Comparison of ENCODE assay signal across 30 cellular contexts in genomic region chr2:218802595-218802994, GRCh38. TPM values are rescaled to one million over a fixed set of nuclear protein-coding genes. Genes with fewer than 3 reads are reported as not detected.
DNase-seq lines count a peak whose midpoint lies in the region; ATAC-seq, FAIRE-seq and TF ChIP-seq lines count a peak whose summit lies in the region.
"Had no signal": no experiment of that assay in that cellular context is flagged by ENCODE, and none has a peak within 500 bp of the region (broad histone marks: within the 10 kb centered on the region; RNA-seq: fewer than 3 reads in every experiment).

No MANE protein-coding gene starts in this region.

- no peak overlapping the region for H3K18ac ChIP-seq in mesendoderm (ENCODE audit: low read length)

- intact Hi-C loops in CD4-positive, alpha-beta T cell (cut with DNase I, micrococcal nuclease), result no loop called here
- intact Hi-C loops in GM12878 (cut with micrococcal nuclease; ENCODE audit: unreplicated experiment), result no loop called here

- peaks cover 48% of the 10 kb centered on the region for H3K27me3 Mint-ChIP-seq in CD4-positive, alpha-beta T cell

- no peaks in the 10 kb centered on the region for H3K36me3 Mint-ChIP-seq in CD4-positive, alpha-beta T cell (ENCODE audit: low read depth)

- H3K79me2 ChIP-seq in GM12878 (ENCODE audit: control insufficient read depth, insufficient read depth, low read length), result no peaks in the 10 kb centered on the region
- no peaks in the 10 kb centered on the region for H3K79me2 ChIP-seq in mesendoderm (ENCODE audit: control insufficient read depth, insufficient read depth, low read length)

- peaks cover 12% of the 10 kb centered on the region for H3K9me3 ChIP-seq in CD4-positive, alpha-beta T cell (ENCODE audit: control insufficient read depth, low read length)
- H3K9me3 ChIP-seq in GM12878 (replicated peaks; ENCODE audit: control insufficient read depth, insufficient read depth, low read length), result no peaks in the 10 kb centered on the region; the same call in none of the 3 replicates
- H3K9me3 ChIP-seq: uterus had no signal

- no peak overlapping the region for H2AK5ac ChIP-seq in mesendoderm (ENCODE audit: low read length)

- peaks cover 2% of the 10 kb centered on the region for H3K9me3 Mint-ChIP-seq in CD4-positive, alpha-beta T cell

- no peak overlapping the region for H3K4ac ChIP-seq in mesendoderm (ENCODE audit: low read depth, low read length)

- H2BK120ac ChIP-seq in mesendoderm (ENCODE audit: low read depth, low read length), result no peak overlapping the region

- no peak overlapping the region for H3K27ac Mint-ChIP-seq in CD4-positive, alpha-beta T cell
- H3K27ac Mint-ChIP-seq: dendritic cell treated with granulocyte-macrophage colony-stimulating factor and Interleukin-4, amounts not matched to agents 40 ng/mL and 50 ng/mL, for 4 days; nephron had no signal

- peaks cover 5% of the 10 kb centered on the region for H3K4me1 Mint-ChIP-seq in CD4-positive, alpha-beta T cell (ENCODE audit: low read depth)

- in situ Hi-C loops in GM12878 (cut with MboI), result no loop called here

- DNase-seq in CD4-positive, alpha-beta T cell, result no peak
- DNase-seq in GM18507 (ENCODE audit: extremely low spot score, insufficient read length, low read depth) (no peak), GM12878 (ENCODE audit: low read depth, low spot score) (peak; percentile 7), mesendoderm (no peak), anterior cingulate cortex (lab: John Stamatoyannopoulos, UW) (no peak)
- DNase-seq: activated CD4-positive, alpha-beta T cell treated with anti-CD3 and anti-CD28 coated beads for 48 hours; activated naive CD4-positive, alpha-beta T cell treated with Interleukin-2 at 50 U/mL for 16 hours; activated T-cell treated with anti-CD3 and anti-CD28 coated beads, Interleukin-2, amount 50 U/mL, for 48 hours; amygdala; glutamatergic neuron; GM23248; KG1; NCI-H1436 treated with DMSO at 0.1 percent for 48 hours; NCI-H69; right cardiac atrium; stimulated activated CD4-positive, alpha-beta T cell treated with anti-CD3 and anti-CD28 coated beads, Interleukin-12 subunit alpha, Interleukin-12 subunit beta, amount 100 ng/mL, for 4 hours; stimulated activated CD4-positive, alpha-beta T cell treated with anti-CD3 and anti-CD28 coated beads, Interleukin-4, amount 100 ng/mL, for 24 hours; uterus had no signal

- no peaks in the 10 kb centered on the region for H3K79me1 ChIP-seq in mesendoderm (ENCODE audit: low read length)

- CTCF ChIA-PET in CD4-positive, alpha-beta T cell (lab: Charles Lee), result no interaction called here
- CTCF ChIA-PET in GM12878 (lab: Yijun Ruan, JAX), result interaction anchor here (0.9 kb wide), 1 partner anchor 13 kb away, joined by 3 read pairs; no protein-coding TSS in a partner anchor

- TF ChIP-seq RAD21 in GM12878 (IDR thresholded peaks at IDR 0.05; ENCODE audit: insufficient read depth, low read depth, low read length), result no peak

- no peak overlapping the region for H3K4me3 ChIP-seq in GM12878
- H3K4me3 ChIP-seq in mesendoderm (ENCODE audit: low read length), result no peak overlapping the region
- H3K4me3 ChIP-seq: GM23248, uterus had no signal

- TF ChIP-seq CTCF in CD4-positive, alpha-beta T cell (IDR thresholded peaks at IDR 0.05), result no peak
- TF ChIP-seq CTCF in GM12878 (IDR thresholded peaks at IDR 0.05 in 2 of 3, conservative IDR thresholded peaks at IDR 0.05 in 1 of 3; ENCODE audit: control insufficient read depth in 2 of 3, extremely low read depth in 1 of 3, insufficient read depth in 1 of 3, low read depth in 3 of 3, low read length in 3 of 3), result no peak

- no peak overlapping the region for H2AFZ ChIP-seq in GM12878 (ENCODE audit: control insufficient read depth, low read depth, low read length)
- H2AFZ ChIP-seq: GM23248 had no signal

- H4K8ac ChIP-seq in mesendoderm (ENCODE audit: low read depth, low read length), result no peak overlapping the region

- ATAC-seq in CD4-positive, alpha-beta T cell (ENCODE audit: poor library complexity), result peak; percentile 41
- ATAC-seq in GM12878, result no peak
- ATAC-seq in HG02938 (IDR thresholded peaks at IDR 0.05; ENCODE audit: unreplicated experiment), result no peak
- no peak for ATAC-seq in GM18861 (IDR thresholded peaks at IDR 0.05; ENCODE audit: unreplicated experiment)
- no peak for ATAC-seq in HG03342 (IDR thresholded peaks at IDR 0.05; ENCODE audit: unreplicated experiment)
- ATAC-seq: right cardiac atrium had no signal

- H2BK15ac ChIP-seq in mesendoderm (replicated peaks; ENCODE audit: low read depth), result peak overlapping the region; percentile 57

- no peak overlapping the region for H3K27ac ChIP-seq in CD4-positive, alpha-beta T cell (ENCODE audit: low read depth, low read length)
- no peak overlapping the region for H3K27ac ChIP-seq in GM12878 (ENCODE audit: control insufficient read depth, insufficient read depth)
- no peak overlapping the region for H3K27ac ChIP-seq in mesendoderm (ENCODE audit: low read depth, low read length)
- H3K27ac ChIP-seq: C4-2B, GM23248, RWPE1, uterus had no signal

- POLR2A ChIA-PET in CD4-positive, alpha-beta T cell (lab: Charles Lee), result no interaction called here
- POLR2A ChIA-PET in GM12878 (lab: Charles Lee), result no interaction called here

- H3K27me3 ChIP-seq in CD4-positive, alpha-beta T cell (ENCODE audit: control insufficient read depth, insufficient read depth, low read length), result peaks cover 24% of the 10 kb centered on the region
- peaks cover 0 to 2% of the 10 kb centered on the region in 2 experiments; a peak in 2 of 4 replicates for H3K27me3 ChIP-seq in GM12878 (replicated peaks in 1 of 2; ENCODE audit: control insufficient read depth in 2 of 2, insufficient read depth in 2 of 2, low read length in 1 of 2)
- H3K27me3 ChIP-seq in mesendoderm (ENCODE audit: insufficient read depth, low read length, poor library complexity), result no peaks in the 10 kb centered on the region
- H3K27me3 ChIP-seq: uterus had no signal

- no peak overlapping the region for H4K5ac ChIP-seq in mesendoderm (ENCODE audit: low read length)

- FAIRE-seq in GM18507 (lab: Jason Lieb, UNC) (peak; percentile 35), GM12878 (lab: Jason Lieb, UNC) (no peak)

- no peak for TF ChIP-seq POLR2A in GM12878 (IDR thresholded peaks at IDR 0.05; ENCODE audit: low read depth, low read length)

- no peak for TF ChIP-seq EP300 in GM12878 (IDR thresholded peaks at IDR 0.05; ENCODE audit: borderline replicate concordance in 1 of 2, control insufficient read depth in 1 of 2, low read depth in 2 of 2, low read length in 2 of 2)

- RAD21 ChIA-PET in GM12878 (lab: Charles Lee; ENCODE audit: unreplicated experiment), result no interaction called here

- H4K20me1 ChIP-seq in GM12878 (ENCODE audit: control insufficient read depth, insufficient read depth), result no peaks in the 10 kb centered on the region

- no peak overlapping the region for H3K56ac ChIP-seq in mesendoderm (ENCODE audit: low read length)

- no TSS peak for BruUV-seq in GM12878 (replicated peaks; lab: Mats Ljungman, UMichigan)

- no peak overlapping the region for H3K4me3 Mint-ChIP-seq in CD4-positive, alpha-beta T cell
- H3K4me3 Mint-ChIP-seq: dendritic cell treated with granulocyte-macrophage colony-stimulating factor and Interleukin-4, amounts not matched to agents 40 ng/mL and 50 ng/mL, for 4 days; nephron had no signal

- no peak overlapping the region for H3K23ac ChIP-seq in mesendoderm (ENCODE audit: low read length)

- H3K36me3 ChIP-seq in GM12878 (ENCODE audit: control insufficient read depth in 2 of 2, insufficient read depth in 2 of 2, low read length in 1 of 2) (no peaks in the 10 kb centered on the region), mesendoderm (ENCODE audit: control insufficient read depth, insufficient read depth, low read length) (no peaks in the 10 kb centered on the region)
- H3K36me3 ChIP-seq: uterus had no signal

- no peaks in the 10 kb centered on the region for H3K4me1 ChIP-seq in GM12878 (ENCODE audit: control insufficient read depth, insufficient read depth, low read length)
- H3K4me1 ChIP-seq in mesendoderm (ENCODE audit: control insufficient read depth, low read depth, low read length), result peaks cover 8% of the 10 kb centered on the region

- H3K4me2 ChIP-seq in GM12878 (ENCODE audit: control insufficient read depth, insufficient read depth) (no peak overlapping the region), mesendoderm (ENCODE audit: low read length) (no peak overlapping the region)

- H3K9ac ChIP-seq in GM12878 (ENCODE audit: control insufficient read depth, insufficient read depth, low read length), result no peak overlapping the region
- H3K9ac ChIP-seq in mesendoderm (ENCODE audit: low read length), result no peak overlapping the region
- H3K9ac ChIP-seq: GM23248 had no signal

- no peak overlapping the region for H2BK5ac ChIP-seq in mesendoderm (ENCODE audit: low read length)

- WGBS in GM12878 (ENCODE audit: insufficient coverage, insufficient replicate concordance, low lambda C conversion rate, missing lambda C conversion rate), result 0% methylated on average over 2 of the region's 2 CpGs
- WGBS in mesendoderm (ENCODE audit: extremely low coverage, insufficient coverage, low lambda C conversion rate), result no CpG with 5 or more reads among the region's 2 CpGs

- SMC1A ChIA-PET in GM12878 (lab: Charles Lee; ENCODE audit: uncharacterized antibody, unreplicated experiment), result no interaction called here

RNA-seq across cellular contexts. Expression of gene CYP27A1, which starts 20.6 kb away (rescaled TPM):
- under 1 TPM in 1 of 2 experiments, not detected in 1; 0.28 TPM for total RNA-seq in CD4-positive, alpha-beta T cell
- 0.27 and 0.79 TPM in 2 replicates for total RNA-seq in GM12878 (2013; cell fraction: nucleolus; rRNA removed)
- total RNA-seq in GM12878 (2014; rRNA removed), result 0.28 and 0.60 TPM in 2 replicates
- total RNA-seq in GM12878 (2014; rRNA removed; fragmentation: Illumina TruSeq; extraction: Trizol), result not detected in 2 replicates
- 0.61 and 0.72 TPM in 2 replicates for total RNA-seq in GM12878 (2021)
- not detected for polyA plus RNA-seq in GM12878 (2011; ENCODE audit: low read depth)
- polyA plus RNA-seq in GM12878 (2011; rRNA removed), result 0.11 and 0.19 TPM in 2 replicates
- polyA plus RNA-seq in GM12878 (2011; cell fraction: cytosol; rRNA removed), result 0.32 and 0.34 TPM in 2 replicates
- polyA plus RNA-seq in GM12878 (2011; cell fraction: nucleus; rRNA removed), result 0.16 and 0.28 TPM in 2 replicates
- polyA plus RNA-seq in GM12878 (2012), result 0.27 and 0.43 TPM in 2 replicates
- polyA plus RNA-seq in GM12878 (2014; fragmentation: Illumina TruSeq; extraction: Trizol), result 0.22 TPM in 1 of 2 replicates, not detected in the other
- under 1 TPM in 1 of 2 experiments, not detected in 1; 0.13 TPM for polyA plus RNA-seq in GM12878 (2014; fragmentation: Nextera tagmentation; extraction: Ambion mirVana)
- 0.10 and 0.35 TPM in 2 replicates for polyA plus RNA-seq in GM12878 (2014; rRNA removed)
- polyA plus RNA-seq in GM12878 (2016; fragmentation: Nextera tagmentation; extraction: Ambion mirVana), result under 1 TPM; 0.12 to 0.14 TPM
- polyA minus RNA-seq in GM12878 (2011; rRNA and poly(A)+ RNA removed), result 0.21 TPM in 1 of 2 replicates, not detected in the other
- polyA minus RNA-seq in GM12878 (2011; cell fraction: cytosol; rRNA and poly(A)+ RNA removed), result not detected in 2 replicates
- polyA minus RNA-seq in GM12878 (2011; cell fraction: nucleus; rRNA and poly(A)+ RNA removed), result not detected in 2 replicates
- polyA plus RNA-seq in mesendoderm (2013, experiment 1 of 2), result 1.2 TPM
- polyA plus RNA-seq in mesendoderm (2013, experiment 2 of 2), result 1.1 TPM
- total RNA-seq: activated CD8-positive, alpha-beta memory T cell treated with anti-CD3 and anti-CD28 coated beads for 36 hours had no signal

RNA-seq across cellular contexts. Expression of gene PRKAG3, which starts 29.0 kb away (rescaled TPM):
- total RNA-seq in CD4-positive, alpha-beta T cell, result not detected
- 0.17 TPM in 1 of 2 replicates, not detected in the other for total RNA-seq in GM12878 (2013; cell fraction: nucleolus; rRNA removed)
- total RNA-seq in GM12878 (2014; rRNA removed) (0.06 TPM in 1 of 2 replicates, not detected in the other), GM12878 (2014; rRNA removed; fragmentation: Illumina TruSeq; extraction: Trizol) (not detected in 2 replicates), GM12878 (2021) (not detected in 2 replicates)
- not detected for polyA plus RNA-seq in GM12878 (2011; ENCODE audit: low read depth)
- polyA plus RNA-seq in GM12878 (2011; rRNA removed) (0.04 TPM in 1 of 2 replicates, not detected in the other), GM12878 (2014; fragmentation: Illumina TruSeq; extraction: Trizol) (0.10 TPM in 1 of 2 replicates, not detected in the other), GM12878 (2014; fragmentation: Nextera tagmentation; extraction: Ambion mirVana) (not detected), GM12878 (2014; rRNA removed) (0.12 TPM in 1 of 2 replicates, not detected in the other), GM12878 (2016; fragmentation: Nextera tagmentation; extraction: Ambion mirVana) (not detected)
- 0.04 TPM in 1 of 2 replicates, not detected in the other for polyA plus RNA-seq in GM12878 (2011; cell fraction: cytosol; rRNA removed)
- polyA plus RNA-seq in GM12878 (2011; cell fraction: nucleus; rRNA removed), result 0.46 and 0.56 TPM in 2 replicates
- not detected in 2 replicates for polyA plus RNA-seq in GM12878 (2012)
- polyA minus RNA-seq in GM12878 (2011; rRNA and poly(A)+ RNA removed), result 0.15 TPM in 1 of 2 replicates, not detected in the other
- polyA minus RNA-seq in GM12878 (2011; cell fraction: cytosol; rRNA and poly(A)+ RNA removed), result not detected in 2 replicates
- not detected in 2 replicates for polyA minus RNA-seq in GM12878 (2011; cell fraction: nucleus; rRNA and poly(A)+ RNA removed)
- not detected for polyA plus RNA-seq in mesendoderm (2013, experiment 1 of 2)
- not detected for polyA plus RNA-seq in mesendoderm (2013, experiment 2 of 2)
- total RNA-seq: activated CD8-positive, alpha-beta memory T cell treated with anti-CD3 and anti-CD28 coated beads for 36 hours; GM23248; HT-29; osteocyte; temporal lobe; uterus had no signal
- polyA plus RNA-seq: fibroblast of lung, GM23248 had no signal

RNA-seq across cellular contexts. Expression of gene WNT6, which starts 57.0 kb away (rescaled TPM):
- total RNA-seq in CD4-positive, alpha-beta T cell, result not detected
- not detected in 2 replicates for total RNA-seq in GM12878 (2013; cell fraction: nucleolus; rRNA removed)
- total RNA-seq in GM12878 (2014; rRNA removed) (0.11 TPM in 1 of 2 replicates, not detected in the other), GM12878 (2014; rRNA removed; fragmentation: Illumina TruSeq; extraction: Trizol) (not detected in 2 replicates), GM12878 (2021) (0.44 TPM in 1 of 2 replicates, not detected in the other)
- not detected for polyA plus RNA-seq in GM12878 (2011; ENCODE audit: low read depth)
- polyA plus RNA-seq in GM12878 (2011; rRNA removed) (0.06 and 0.15 TPM in 2 replicates), GM12878 (2014; fragmentation: Illumina TruSeq; extraction: Trizol) (not detected in 2 replicates), GM12878 (2014; fragmentation: Nextera tagmentation; extraction: Ambion mirVana) (not detected), GM12878 (2014; rRNA removed) (0.22 TPM in 1 of 2 replicates, not detected in the other), GM12878 (2016; fragmentation: Nextera tagmentation; extraction: Ambion mirVana) (under 1 TPM in 1 of 2 experiments, not detected in 1; 0.29 TPM)
- 0.40 and 0.72 TPM in 2 replicates for polyA plus RNA-seq in GM12878 (2011; cell fraction: cytosol; rRNA removed)
- polyA plus RNA-seq in GM12878 (2011; cell fraction: nucleus; rRNA removed), result 1.4 and 1.7 TPM in 2 replicates
- polyA plus RNA-seq in GM12878 (2012), result 0.10 TPM in 1 of 2 replicates, not detected in the other
- polyA minus RNA-seq in GM12878 (2011; rRNA and poly(A)+ RNA removed), result not detected in 2 replicates
- 0.52 and 0.67 TPM in 2 replicates for polyA minus RNA-seq in GM12878 (2011; cell fraction: cytosol; rRNA and poly(A)+ RNA removed)
- polyA minus RNA-seq in GM12878 (2011; cell fraction: nucleus; rRNA and poly(A)+ RNA removed), result 0.48 and 0.77 TPM in 2 replicates
- 0.03 TPM for polyA plus RNA-seq in mesendoderm (2013, experiment 1 of 2)
- polyA plus RNA-seq in mesendoderm (2013, experiment 2 of 2), result 0.03 TPM
- total RNA-seq: fibroblast of lung, GM23248, HT-29, temporal lobe had no signal
- polyA plus RNA-seq: fibroblast of lung, GM23248 had no signal
